Comparison of ENCODE assay signal across 14 cellular contexts in the genomic region with DNA sequence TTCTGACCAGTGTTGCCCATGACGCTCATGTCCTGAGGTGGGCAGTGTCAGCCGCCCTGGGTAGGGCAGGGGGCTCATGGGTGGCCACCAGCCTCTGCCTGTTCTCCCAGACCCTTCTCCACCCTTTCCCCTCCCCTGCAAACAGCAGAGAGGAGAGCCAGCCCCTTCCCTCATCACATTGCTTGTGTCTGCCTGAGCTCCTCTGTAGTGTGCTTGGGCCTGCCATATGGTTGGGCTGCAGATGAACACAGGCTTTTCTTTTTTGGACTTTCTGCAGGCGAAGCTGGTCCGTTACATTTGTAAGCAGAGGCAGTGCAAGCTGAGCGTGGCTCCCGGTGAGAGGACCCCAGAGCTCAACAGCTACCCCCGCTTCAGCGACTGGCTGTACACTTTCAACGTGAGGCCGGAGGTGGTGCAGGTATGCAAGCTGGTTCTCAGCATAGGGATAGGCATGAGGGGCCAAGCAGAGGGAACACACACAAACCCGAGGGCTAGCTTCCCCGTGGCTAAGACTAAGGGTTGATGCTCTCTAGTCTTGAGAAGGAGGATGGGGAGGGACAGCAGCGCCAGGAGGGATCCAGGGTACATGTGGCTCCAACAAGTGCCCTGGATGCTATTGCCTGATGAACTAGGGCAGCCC.
"Had no signal": no experiment of that assay in that cellular context is flagged by ENCODE, and none has a peak within 500 bp of the region (broad histone marks: within the 10 kb centered on the region; RNA-seq: fewer than 3 reads in every experiment).

No MANE protein-coding gene starts in this region.

- DNase-seq: activated CD4-positive, alpha-beta T cell treated with anti-CD3 and anti-CD28 coated beads, Interleukin-2, amount 10 ng/mL, durations not matched to agents 7 days and 5 days; activated CD4-positive, CD25-positive, alpha-beta regulatory T cell; activated effector memory CD4-positive, alpha-beta T cell treated with Interleukin-2 at 50 U/mL for 16 hours; amniotic stem cell; kidney glomerular epithelial cell; lower lobe of right lung; T-helper 2 cell had no signal

- H3K4me2 ChIP-seq: smooth muscle cell had no signal

- H3K4me3 ChIP-seq: lower lobe of right lung, smooth muscle cell had no signal

- H3K36me3 ChIP-seq: lower lobe of right lung had no signal

- H3K4me3 Mint-ChIP-seq: activated CD4-positive, alpha-beta T cell treated with anti-CD3 and anti-CD28 coated beads, Interleukin-2, amount 10 ng/mL, durations not matched to agents 7 days and 5 days; mesothelial cell of epicardium; stimulated activated memory B cell treated with anti-CD40 and anti-IgM and Interleukin-4, amounts not matched to agents 10 μg/mL and 1 μg/mL and 100 μg/mL, for 72 hours; type B pancreatic cell had no signal

- H3K9me3 ChIP-seq: lower lobe of right lung had no signal

- ATAC-seq: activated naive CD4-positive, alpha-beta T cell treated with anti-CD3 and anti-CD28 coated beads, Interleukin-2, amount 50 U/mL, for 72 hours; lower lobe of right lung; stimulated activated memory B cell treated with anti-CD40 and anti-IgM and Interleukin-4, amounts not matched to agents 10 μg/mL and 1 μg/mL and 100 μg/mL, for 72 hours had no signal

- H3K27ac ChIP-seq: lower lobe of right lung had no signal

- H3K27ac Mint-ChIP-seq: activated CD4-positive, alpha-beta T cell treated with anti-CD3 and anti-CD28 coated beads, Interleukin-2, amount 10 ng/mL, durations not matched to agents 7 days and 5 days; mesothelial cell of epicardium; progenitor cell of endocrine pancreas; stimulated activated memory B cell treated with anti-CD40 and anti-IgM and Interleukin-4, amounts not matched to agents 10 μg/mL and 1 μg/mL and 100 μg/mL, for 72 hours had no signal

- FAIRE-seq: frontal cortex had no signal

- H3K9me3 Mint-ChIP-seq: activated CD4-positive, alpha-beta T cell treated with anti-CD3 and anti-CD28 coated beads, Interleukin-2, amount 10 ng/mL, durations not matched to agents 7 days and 5 days; activated naive CD4-positive, alpha-beta T cell treated with anti-CD3 and anti-CD28 coated beads, Interleukin-2, amount 50 U/mL, for 72 hours; mesothelial cell of epicardium; stimulated activated memory B cell treated with anti-CD40 and anti-IgM and Interleukin-4, amounts not matched to agents 10 μg/mL and 1 μg/mL and 100 μg/mL, for 72 hours; type B pancreatic cell had no signal

- H3K27me3 Mint-ChIP-seq: activated CD4-positive, alpha-beta T cell treated with anti-CD3 and anti-CD28 coated beads, Interleukin-2, amount 10 ng/mL, durations not matched to agents 7 days and 5 days; progenitor cell of endocrine pancreas; stimulated activated memory B cell treated with anti-CD40 and anti-IgM and Interleukin-4, amounts not matched to agents 10 μg/mL and 1 μg/mL and 100 μg/mL, for 72 hours; type B pancreatic cell had no signal

- H3K36me3 Mint-ChIP-seq: mesothelial cell of epicardium had no signal
